15 cellular contexts compared by ENCODE assay signal in genomic region chr20:38156888-38157634, GRCh38. TPM values are rescaled to one million over a fixed set of nuclear protein-coding genes. Genes with fewer than 3 reads are reported as not detected.
A peak's percentile ranks its signal among the peaks of the same experiment; 100 is the strongest.
DNase-seq lines count a peak whose midpoint lies in the region; ATAC-seq and TF ChIP-seq lines count a peak whose summit lies in the region.
"Had no signal": no experiment of that assay in that cellular context is flagged by ENCODE, and none has a peak within 500 bp of the region (broad histone marks: within the 10 kb centered on the region; RNA-seq: fewer than 3 reads in every experiment).

No MANE protein-coding gene starts in this region.

- H3K4me1 ChIP-seq in breast epithelium (no peaks in the 10 kb centered on the region), gastroesophageal sphincter (peaks cover 0 to 98% (median 32%) of the 10 kb centered on the region in 3 donors), neuronal stem cell (ENCODE audit: control insufficient read depth in 2 of 2, insufficient read depth in 1 of 2, low read depth in 1 of 2, low read length in 2 of 2) (peaks cover 10 to 16% of the 10 kb centered on the region in 2 donors)

- H4K8ac ChIP-seq in neuronal stem cell (ENCODE audit: low read depth, low read length): no peak overlapping the region

- H2BK5ac ChIP-seq in neuronal stem cell (ENCODE audit: low read length): no peak overlapping the region

- no peaks in the 10 kb centered on the region for H3K9me3 Mint-ChIP-seq in MCF 10A (ENCODE audit: unreplicated experiment)
- H3K9me3 Mint-ChIP-seq in activated T-cell treated with anti-CD3 and anti-CD28 coated beads, Interleukin-2, amount 50 U/mL, for 72 hours: no peaks in the 10 kb centered on the region
- no peaks in the 10 kb centered on the region for H3K9me3 Mint-ChIP-seq in activated T-helper 2 cell treated with anti-CD3 and anti-CD28 coated beads, Interferon-gamma antibody, Interleukin-2, Interleukin-4, amounts not matched to agents 10 μg/mL and 5 μg/mL and 100 μg/mL, durations not matched to agents 14 hours and 24 hours and 36 hours
- H3K9me3 Mint-ChIP-seq: activated naive CD4-positive, alpha-beta T cell treated with anti-CD3 and anti-CD28 coated beads, Interleukin-2, amount 10 ng/mL, durations not matched to agents 7 days and 5 days; stimulated activated naive CD8-positive, alpha-beta T cell treated with anti-CD3 and anti-CD28 coated beads, Interleukin-15, Interleukin-2, amounts not matched to agents 100 ng/mL and 50 ng/mL, for 24 hours had no signal

- no peak overlapping the region for H2AFZ ChIP-seq in neuronal stem cell (ENCODE audit: low read length)

- peak overlapping the region; percentile 20 for H2BK15ac ChIP-seq in neuronal stem cell (ENCODE audit: low read length)

- H3K14ac ChIP-seq in neuronal stem cell (ENCODE audit: low read length): no peak overlapping the region

- no TSS peak for BruUV-seq in MCF 10A (replicated peaks; lab: Mats Ljungman, UMichigan)

- H2BK12ac ChIP-seq in neuronal stem cell (ENCODE audit: low read length): no peak overlapping the region

- peak overlapping the region; percentile 10 for H2BK120ac ChIP-seq in neuronal stem cell (ENCODE audit: low read depth, low read length)

- no peaks in the 10 kb centered on the region for H3K27me3 ChIP-seq in breast epithelium
- H3K27me3 ChIP-seq in gastroesophageal sphincter: no peaks in the 10 kb centered on the region
- peaks cover 0 to 3% (median 0%) of the 10 kb centered on the region in 3 experiments for H3K27me3 ChIP-seq in neuronal stem cell (ENCODE audit: control insufficient read depth in 3 of 3, insufficient read depth in 3 of 3, low read depth in 1 of 3, low read length in 3 of 3)
- H3K27me3 ChIP-seq: ovary had no signal

- POLR2A ChIA-PET in MCF 10A (lab: Yijun Ruan, JAX): interaction anchor here (0.6 to 1.5 kb wide), 5 partner anchors 14 to 91 kb away, joined by 3 to 5 read pairs (median 4); no protein-coding TSS in a partner anchor

- CTCF ChIA-PET in MCF 10A (lab: Yijun Ruan, JAX): interaction anchor here (1.0 to 1.5 kb wide), 7 partner anchors 10 to 592 kb away, joined by 3 to 5 read pairs (median 4); no protein-coding TSS in a partner anchor

- H3K4me1 Mint-ChIP-seq in MCF 10A (ENCODE audit: insufficient read depth, unreplicated experiment): peaks cover 15% of the 10 kb centered on the region
- peaks cover 8% of the 10 kb centered on the region for H3K4me1 Mint-ChIP-seq in activated T-cell treated with anti-CD3 and anti-CD28 coated beads, Interleukin-2, amount 50 U/mL, for 72 hours (ENCODE audit: low read depth)
- peaks cover 10% of the 10 kb centered on the region for H3K4me1 Mint-ChIP-seq in activated T-helper 2 cell treated with anti-CD3 and anti-CD28 coated beads, Interferon-gamma antibody, Interleukin-2, Interleukin-4, amounts not matched to agents 10 μg/mL and 5 μg/mL and 100 μg/mL, durations not matched to agents 14 hours and 24 hours and 36 hours (ENCODE audit: low read depth)

- H3K9me3 ChIP-seq in breast epithelium (no peaks in the 10 kb centered on the region), gastroesophageal sphincter (no peaks in the 10 kb centered on the region), neuronal stem cell (replicated peaks in 1 of 2; ENCODE audit: control insufficient read depth in 2 of 2, insufficient read depth in 1 of 2, low read depth in 1 of 2, low read length in 2 of 2) (no peaks in the 10 kb centered on the region)
- H3K9me3 ChIP-seq: ovary had no signal

- intact Hi-C loops in MCF 10A (cut with micrococcal nuclease) (no loop called here), breast epithelium (cut with DNase I; ENCODE audit: low total_unique reads) (no loop called here)
- intact Hi-C loops in activated T-helper 2 cell treated with anti-CD3 and anti-CD28 coated beads, Interferon-gamma antibody, Interleukin-2, Interleukin-4, amounts not matched to agents 10 μg/mL and 5 μg/mL and 100 μg/mL, durations not matched to agents 14 hours and 24 hours and 36 hours (cut with micrococcal nuclease): no loop called here

- WGBS in gastroesophageal sphincter (ENCODE audit: low coverage in 1 of 2), 2 donors: 0 to 43% methylated on average over 1 of the region's 11 CpGs
- no CpG with 5 or more reads among the region's 11 CpGs for WGBS in neuronal stem cell (ENCODE audit: extremely low coverage in 2 of 2, insufficient read length in 2 of 2, insufficient replicate concordance in 1 of 2), 2 donors

- H3K36me3 ChIP-seq in breast epithelium (no peaks in the 10 kb centered on the region), gastroesophageal sphincter (peaks cover 0 to 50% of the 10 kb centered on the region in 2 donors), neuronal stem cell (replicated peaks in 1 of 2; ENCODE audit: control insufficient read depth in 2 of 2, insufficient read depth in 2 of 2, low read length in 2 of 2) (no peaks in the 10 kb centered on the region)
- H3K36me3 ChIP-seq: ovary had no signal

- no peak for TF ChIP-seq POLR2A in breast epithelium (IDR thresholded peaks at IDR 0.05)
- no peak for TF ChIP-seq POLR2A in gastroesophageal sphincter (IDR thresholded peaks at IDR 0.05)

- peak overlapping the region; percentile 19 for H3K18ac ChIP-seq in neuronal stem cell (ENCODE audit: low read length)

- peak overlapping the region; percentile 63 for H3K27ac Mint-ChIP-seq in MCF 10A (ENCODE audit: low read depth, unreplicated experiment)
- no peak overlapping the region for H3K27ac Mint-ChIP-seq in activated T-cell treated with anti-CD3 and anti-CD28 coated beads, Interleukin-2, amount 50 U/mL, for 72 hours
- no peak overlapping the region for H3K27ac Mint-ChIP-seq in activated T-helper 2 cell treated with anti-CD3 and anti-CD28 coated beads, Interferon-gamma antibody, Interleukin-2, Interleukin-4, amounts not matched to agents 10 μg/mL and 5 μg/mL and 100 μg/mL, durations not matched to agents 14 hours and 24 hours and 36 hours
- H3K27ac Mint-ChIP-seq: activated CD8-positive, alpha-beta T cell treated with anti-CD3 and anti-CD28 coated beads, Interleukin-2, amount 10 ng/mL, durations not matched to agents 7 days and 5 days; activated naive CD4-positive, alpha-beta T cell treated with anti-CD3 and anti-CD28 coated beads, Interleukin-2, amount 10 ng/mL, durations not matched to agents 7 days and 5 days; stimulated activated naive CD8-positive, alpha-beta T cell treated with anti-CD3 and anti-CD28 coated beads, Interleukin-15, Interleukin-2, amounts not matched to agents 100 ng/mL and 50 ng/mL, for 24 hours had no signal

- no peak overlapping the region for H3K4ac ChIP-seq in neuronal stem cell (ENCODE audit: low read length)

- no peak overlapping the region for H3K4me3 Mint-ChIP-seq in MCF 10A (ENCODE audit: unreplicated experiment)
- no peak overlapping the region for H3K4me3 Mint-ChIP-seq in activated T-cell treated with anti-CD3 and anti-CD28 coated beads, Interleukin-2, amount 50 U/mL, for 72 hours
- H3K4me3 Mint-ChIP-seq in activated T-helper 2 cell treated with anti-CD3 and anti-CD28 coated beads, Interferon-gamma antibody, Interleukin-2, Interleukin-4, amounts not matched to agents 10 μg/mL and 5 μg/mL and 100 μg/mL, durations not matched to agents 14 hours and 24 hours and 36 hours (ENCODE audit: low read depth): no peak overlapping the region
- H3K4me3 Mint-ChIP-seq: activated CD8-positive, alpha-beta T cell treated with anti-CD3 and anti-CD28 coated beads, Interleukin-2, amount 10 ng/mL, durations not matched to agents 7 days and 5 days; activated naive CD4-positive, alpha-beta T cell treated with anti-CD3 and anti-CD28 coated beads, Interleukin-2, amount 10 ng/mL, durations not matched to agents 7 days and 5 days; stimulated activated naive CD8-positive, alpha-beta T cell treated with anti-CD3 and anti-CD28 coated beads, Interleukin-15, Interleukin-2, amounts not matched to agents 100 ng/mL and 50 ng/mL, for 24 hours had no signal

- H3K9ac ChIP-seq in neuronal stem cell (ENCODE audit: low read depth, low read length, poor library complexity): no peak overlapping the region

- H3K23ac ChIP-seq in neuronal stem cell (ENCODE audit: low read depth, low read length, poor library complexity): no peak overlapping the region

- no peak overlapping the region for H3K4me2 ChIP-seq in neuronal stem cell (ENCODE audit: insufficient read depth, low read length, poor library complexity, severe bottlenecking)

- H3K79me1 ChIP-seq in neuronal stem cell (ENCODE audit: low read depth, low read length): no peaks in the 10 kb centered on the region

- no peaks in the 10 kb centered on the region for H3K27me3 Mint-ChIP-seq in MCF 10A (ENCODE audit: insufficient read depth, unreplicated experiment)
- peaks cover 9% of the 10 kb centered on the region for H3K27me3 Mint-ChIP-seq in activated T-cell treated with anti-CD3 and anti-CD28 coated beads, Interleukin-2, amount 50 U/mL, for 72 hours (ENCODE audit: low read depth)
- H3K27me3 Mint-ChIP-seq in activated T-helper 2 cell treated with anti-CD3 and anti-CD28 coated beads, Interferon-gamma antibody, Interleukin-2, Interleukin-4, amounts not matched to agents 10 μg/mL and 5 μg/mL and 100 μg/mL, durations not matched to agents 14 hours and 24 hours and 36 hours (ENCODE audit: low read depth): peaks cover 2% of the 10 kb centered on the region

- DNase-seq in MCF 10A (ENCODE audit: unreplicated experiment): peak; percentile 72
- DNase-seq in breast epithelium (ENCODE audit: low spot score in 2 of 2): no peak
- DNase-seq in neuronal stem cell (ENCODE audit: low spot score): no peak
- no peak for DNase-seq in NCI-H82 (lab: John Stamatoyannopoulos, UW)
- no peak for DNase-seq in activated T-cell treated with anti-CD3 and anti-CD28 coated beads, Interleukin-2, amount 50 U/mL, for 72 hours
- no peak for DNase-seq in EL
- no peak for DNase-seq in activated T-helper 2 cell treated with anti-CD3 and anti-CD28 coated beads, Interferon-gamma antibody, Interleukin-2, Interleukin-4, amounts not matched to agents 10 μg/mL and 5 μg/mL and 100 μg/mL, durations not matched to agents 14 hours and 24 hours and 36 hours (ENCODE audit: low spot score)
- DNase-seq: 8988T; activated CD8-positive, alpha-beta T cell treated with anti-CD3 and anti-CD28 coated beads, Interleukin-2, amount 10 ng/mL, durations not matched to agents 7 days and 5 days; activated naive CD4-positive, alpha-beta T cell treated with anti-CD3 and anti-CD28 coated beads, Interleukin-2, amount 10 ng/mL, durations not matched to agents 7 days and 5 days; GOT3; NCI-H2081 had no signal

- no peak overlapping the region for H4K91ac ChIP-seq in neuronal stem cell (ENCODE audit: low read depth, low read length, poor library complexity)

- no peak for TF ChIP-seq EP300 in gastroesophageal sphincter (IDR thresholded peaks at IDR 0.05)

- H3K27ac ChIP-seq in breast epithelium (peak overlapping the region in 1 of 2 donors; percentile 77), gastroesophageal sphincter (peak overlapping the region; percentile 88 to 89 (median 88)), neuronal stem cell (replicated peaks; ENCODE audit: low read length) (no peak overlapping the region)
- H3K27ac ChIP-seq: ovary had no signal

- TF ChIP-seq CTCF in MCF 10A (IDR thresholded peaks at IDR 0.05; ENCODE audit: unreplicated experiment): no peak
- no peak for TF ChIP-seq CTCF in breast epithelium (IDR thresholded peaks at IDR 0.05)
- TF ChIP-seq CTCF in gastroesophageal sphincter (IDR thresholded peaks at IDR 0.05): no peak

- no peaks in the 10 kb centered on the region for H3K36me3 Mint-ChIP-seq in MCF 10A (ENCODE audit: insufficient read depth, unreplicated experiment)
- H3K36me3 Mint-ChIP-seq in activated T-cell treated with anti-CD3 and anti-CD28 coated beads, Interleukin-2, amount 50 U/mL, for 72 hours (ENCODE audit: insufficient read depth in 2 of 2): no peaks in the 10 kb centered on the region
- H3K36me3 Mint-ChIP-seq in activated T-helper 2 cell treated with anti-CD3 and anti-CD28 coated beads, Interferon-gamma antibody, Interleukin-2, Interleukin-4, amounts not matched to agents 10 μg/mL and 5 μg/mL and 100 μg/mL, durations not matched to agents 14 hours and 24 hours and 36 hours (ENCODE audit: low read depth): no peaks in the 10 kb centered on the region
- H3K36me3 Mint-ChIP-seq: activated naive CD4-positive, alpha-beta T cell treated with anti-CD3 and anti-CD28 coated beads, Interleukin-2, amount 10 ng/mL, durations not matched to agents 7 days and 5 days had no signal

- peak overlapping the region; percentile 81 for H2AK5ac ChIP-seq in neuronal stem cell (ENCODE audit: low read depth, low read length)

- H3K4me3 ChIP-seq in breast epithelium: no peak overlapping the region
- no peak overlapping the region for H3K4me3 ChIP-seq in gastroesophageal sphincter
- no peak overlapping the region for H3K4me3 ChIP-seq in neuronal stem cell (ENCODE audit: low read length in 2 of 2)
- H3K4me3 ChIP-seq: ovary had no signal

- peak; percentile 73 for ATAC-seq in gastroesophageal sphincter
- ATAC-seq in activated T-cell treated with anti-CD3 and anti-CD28 coated beads, Interleukin-2, amount 50 U/mL, for 72 hours (replicated peaks in 1 of 2): no peak
- ATAC-seq: activated CD8-positive, alpha-beta T cell treated with anti-CD3 and anti-CD28 coated beads, Interleukin-2, amount 10 ng/mL, durations not matched to agents 7 days and 5 days had no signal

RNA-seq across cellular contexts. Expression of gene TGM2, which starts 8.0 kb away (rescaled TPM):
- total RNA-seq in MCF 10A (2022) (0.76 and 1.5 TPM in 2 replicates), breast epithelium (10 to 100 TPM; 10.7 to 44.9 (median 15.2) TPM), gastroesophageal sphincter (100 to 1,000 TPM; 163 to 385 (median 188) TPM)
- polyA plus RNA-seq in neuronal stem cell (2013, experiment 1 of 2): 0.46 TPM
- polyA plus RNA-seq in neuronal stem cell (2013, experiment 2 of 2): 0.39 TPM
- under 1 TPM; 0.23 to 0.38 TPM for total RNA-seq in activated T-cell treated with anti-CD3 and anti-CD28 coated beads, Interleukin-2, amount 50 U/mL, for 72 hours
- not detected in 2 replicates for total RNA-seq in activated T-helper 2 cell treated with anti-CD3 and anti-CD28 coated beads, Interferon-gamma antibody, Interleukin-2, Interleukin-4, amounts not matched to agents 10 μg/mL and 5 μg/mL and 100 μg/mL, durations not matched to agents 14 hours and 24 hours and 36 hours
